ENCODE assay signal across 19 cellular contexts in genomic region chr16:31886227-31886626, GRCh38. TPM values are rescaled to one million over a fixed set of nuclear protein-coding genes. Genes with fewer than 3 reads are reported as not detected.
DNase-seq lines count a peak whose midpoint lies in the region; ATAC-seq and TF ChIP-seq lines count a peak whose summit lies in the region.
"Had no signal": no experiment of that assay in that cellular context is flagged by ENCODE, and none has a peak within 500 bp of the region (broad histone marks: within the 10 kb centered on the region; RNA-seq: fewer than 3 reads in every experiment).

No MANE protein-coding gene starts in this region.

- peak overlapping the region; percentile 59 for H3K27ac Mint-ChIP-seq in activated CD8-positive, alpha-beta T cell treated with anti-CD3 and anti-CD28 coated beads for 36 hours
- H3K27ac Mint-ChIP-seq in activated CD8-positive, alpha-beta T cell treated with anti-CD3 and anti-CD28 coated beads, Interleukin-2, amount 10 ng/mL, durations not matched to agents 7 days and 5 days: no peak overlapping the region
- H3K27ac Mint-ChIP-seq in T-helper 17 cell (no peak overlapping the region), progenitor cell of endocrine pancreas (no peak overlapping the region)
- H3K27ac Mint-ChIP-seq in central memory CD8-positive, alpha-beta T cell (ENCODE audit: low read depth): peak overlapping the region; percentile 73

- POLR2A ChIA-PET in activated CD8-positive, alpha-beta T cell treated with anti-CD3 and anti-CD28 coated beads for 36 hours (lab: Charles Lee): no interaction called here
- POLR2A ChIA-PET in activated CD8-positive, alpha-beta T cell treated with anti-CD3 and anti-CD28 coated beads, Interleukin-2, amount 10 ng/mL, durations not matched to agents 7 days and 5 days (lab: Charles Lee): no interaction called here

- peaks cover 7% of the 10 kb centered on the region for H3K9me3 ChIP-seq in T-helper 17 cell (ENCODE audit: control insufficient read depth, low read length, poor library complexity, severe bottlenecking)

- intact Hi-C loops in activated CD8-positive, alpha-beta T cell treated with anti-CD3 and anti-CD28 coated beads for 36 hours (cut with micrococcal nuclease): no loop called here

- no peak for ATAC-seq in activated CD8-positive, alpha-beta T cell treated with anti-CD3 and anti-CD28 coated beads for 36 hours
- no peak for ATAC-seq in activated CD8-positive, alpha-beta T cell treated with anti-CD3 and anti-CD28 coated beads, Interleukin-2, amount 10 ng/mL, durations not matched to agents 7 days and 5 days
- ATAC-seq in T-helper 17 cell: peak; percentile 12
- ATAC-seq in central memory CD8-positive, alpha-beta T cell (replicated peaks; ENCODE audit: extremely low read depth, poor library complexity, severe bottlenecking): no peak

- DNase-seq in activated CD8-positive, alpha-beta T cell treated with anti-CD3 and anti-CD28 coated beads for 36 hours: no peak
- DNase-seq in activated CD8-positive, alpha-beta T cell treated with anti-CD3 and anti-CD28 coated beads, Interleukin-2, amount 10 ng/mL, durations not matched to agents 7 days and 5 days: no peak
- DNase-seq in T-helper 17 cell (no peak), NCI-H524 treated with DMSO at 0.1 percent for 48 hours (lab: John Stamatoyannopoulos, UW) (no peak), superior temporal gyrus (ENCODE audit: extremely low spot score) (no peak), progenitor cell of endocrine pancreas (ENCODE audit: low spot score, unreplicated experiment) (no peak)
- no peak for DNase-seq in central memory CD8-positive, alpha-beta T cell (ENCODE audit: low spot score in 2 of 2)
- no peak for DNase-seq in effector CD8-positive, alpha-beta T cell (lab: John Stamatoyannopoulos, UW)
- DNase-seq: DMS153, KG1, MV-4-11, NCI-H1105 treated with DMSO at 0.1 percent for 48 hours, NCI-H1694, NCI-H2081, NCI-H2171, NCI-H345, NCI-H526, Peyer's patch had no signal

- H3K4me3 Mint-ChIP-seq in activated CD8-positive, alpha-beta T cell treated with anti-CD3 and anti-CD28 coated beads for 36 hours: no peak overlapping the region
- no peak overlapping the region for H3K4me3 Mint-ChIP-seq in activated CD8-positive, alpha-beta T cell treated with anti-CD3 and anti-CD28 coated beads, Interleukin-2, amount 10 ng/mL, durations not matched to agents 7 days and 5 days
- no peak overlapping the region for H3K4me3 Mint-ChIP-seq in T-helper 17 cell
- H3K4me3 Mint-ChIP-seq in central memory CD8-positive, alpha-beta T cell: no peak overlapping the region
- no peak overlapping the region for H3K4me3 Mint-ChIP-seq in progenitor cell of endocrine pancreas (ENCODE audit: low read depth)
- H3K4me3 Mint-ChIP-seq: CD14-positive monocyte had no signal

- H3K36me3 Mint-ChIP-seq in activated CD8-positive, alpha-beta T cell treated with anti-CD3 and anti-CD28 coated beads for 36 hours (ENCODE audit: low read depth): peaks cover 89% of the 10 kb centered on the region
- peaks cover 94% of the 10 kb centered on the region for H3K36me3 Mint-ChIP-seq in activated CD8-positive, alpha-beta T cell treated with anti-CD3 and anti-CD28 coated beads, Interleukin-2, amount 10 ng/mL, durations not matched to agents 7 days and 5 days (ENCODE audit: low read depth)
- peaks cover 12% of the 10 kb centered on the region for H3K36me3 Mint-ChIP-seq in T-helper 17 cell (ENCODE audit: low read depth)
- peaks cover 50% of the 10 kb centered on the region for H3K36me3 Mint-ChIP-seq in central memory CD8-positive, alpha-beta T cell (ENCODE audit: insufficient read depth)
- H3K36me3 Mint-ChIP-seq in progenitor cell of endocrine pancreas (ENCODE audit: insufficient read depth): peaks cover 56% of the 10 kb centered on the region

- no peaks in the 10 kb centered on the region for H3K27me3 Mint-ChIP-seq in activated CD8-positive, alpha-beta T cell treated with anti-CD3 and anti-CD28 coated beads for 36 hours
- H3K27me3 Mint-ChIP-seq in activated CD8-positive, alpha-beta T cell treated with anti-CD3 and anti-CD28 coated beads, Interleukin-2, amount 10 ng/mL, durations not matched to agents 7 days and 5 days (ENCODE audit: low read depth): no peaks in the 10 kb centered on the region
- no peaks in the 10 kb centered on the region for H3K27me3 Mint-ChIP-seq in T-helper 17 cell
- H3K27me3 Mint-ChIP-seq in central memory CD8-positive, alpha-beta T cell: no peaks in the 10 kb centered on the region
- H3K27me3 Mint-ChIP-seq in progenitor cell of endocrine pancreas: no peaks in the 10 kb centered on the region

- H3K9me3 Mint-ChIP-seq in activated CD8-positive, alpha-beta T cell treated with anti-CD3 and anti-CD28 coated beads for 36 hours: peaks cover 19% of the 10 kb centered on the region
- peaks cover 56% of the 10 kb centered on the region for H3K9me3 Mint-ChIP-seq in activated CD8-positive, alpha-beta T cell treated with anti-CD3 and anti-CD28 coated beads, Interleukin-2, amount 10 ng/mL, durations not matched to agents 7 days and 5 days (ENCODE audit: insufficient read depth)
- H3K9me3 Mint-ChIP-seq in central memory CD8-positive, alpha-beta T cell: no peaks in the 10 kb centered on the region
- peaks cover 28% of the 10 kb centered on the region for H3K9me3 Mint-ChIP-seq in progenitor cell of endocrine pancreas (ENCODE audit: low read depth)

- TF ChIP-seq CTCF in activated CD8-positive, alpha-beta T cell treated with anti-CD3 and anti-CD28 coated beads for 36 hours (IDR thresholded peaks at IDR 0.05): no peak
- TF ChIP-seq CTCF in progenitor cell of endocrine pancreas (IDR thresholded peaks at IDR 0.05; ENCODE audit: unreplicated experiment): no peak

- peaks cover 77% of the 10 kb centered on the region for H3K4me1 Mint-ChIP-seq in activated CD8-positive, alpha-beta T cell treated with anti-CD3 and anti-CD28 coated beads for 36 hours (ENCODE audit: low read depth)
- peaks cover 52% of the 10 kb centered on the region for H3K4me1 Mint-ChIP-seq in activated CD8-positive, alpha-beta T cell treated with anti-CD3 and anti-CD28 coated beads, Interleukin-2, amount 10 ng/mL, durations not matched to agents 7 days and 5 days (ENCODE audit: low read depth)
- H3K4me1 Mint-ChIP-seq in T-helper 17 cell (peaks cover 36% of the 10 kb centered on the region), progenitor cell of endocrine pancreas (ENCODE audit: low read depth) (peaks cover 8% of the 10 kb centered on the region)
- peaks cover 47% of the 10 kb centered on the region for H3K4me1 Mint-ChIP-seq in central memory CD8-positive, alpha-beta T cell
- H3K4me1 Mint-ChIP-seq: CD14-positive monocyte had no signal

- CTCF ChIA-PET in activated CD8-positive, alpha-beta T cell treated with anti-CD3 and anti-CD28 coated beads for 36 hours (lab: Charles Lee): no interaction called here
- CTCF ChIA-PET in activated CD8-positive, alpha-beta T cell treated with anti-CD3 and anti-CD28 coated beads, Interleukin-2, amount 10 ng/mL, durations not matched to agents 7 days and 5 days (lab: Charles Lee): no interaction called here

RNA-seq across cellular contexts. Expression of gene ZNF267, which starts 12.6 kb away (rescaled TPM):
- 10 to 100 TPM; 67.7 to 70.2 TPM for total RNA-seq in activated CD8-positive, alpha-beta T cell treated with anti-CD3 and anti-CD28 coated beads for 36 hours
- 10 to 100 TPM; 43.9 to 49.8 TPM for total RNA-seq in activated CD8-positive, alpha-beta T cell treated with anti-CD3 and anti-CD28 coated beads, Interleukin-2, amount 10 ng/mL, durations not matched to agents 7 days and 5 days
- 10 to 100 TPM; 78.9 to 80.5 TPM for total RNA-seq in T-helper 17 cell
- 15.3 and 15.5 TPM in 2 replicates for total RNA-seq in progenitor cell of endocrine pancreas

Comparison
In these comparisons a context has a peak if more than half of its experiments do, and no peak if none do; other contexts are left out.
1. H3K27ac Mint-ChIP-seq: peak in activated CD8-positive, alpha-beta T cell treated with anti-CD3 and anti-CD28 coated beads for 36 hours (single experiment) and central memory CD8-positive, alpha-beta T cell (single experiment); none in activated CD8-positive, alpha-beta T cell treated with anti-CD3 and anti-CD28 coated beads, Interleukin-2, amount 10 ng/mL, durations not matched to agents 7 days and 5 days (single experiment), T-helper 17 cell (single experiment) and progenitor cell of endocrine pancreas (single experiment).